ENCODE assay signal across 8 cellular contexts in the genomic region with DNA sequence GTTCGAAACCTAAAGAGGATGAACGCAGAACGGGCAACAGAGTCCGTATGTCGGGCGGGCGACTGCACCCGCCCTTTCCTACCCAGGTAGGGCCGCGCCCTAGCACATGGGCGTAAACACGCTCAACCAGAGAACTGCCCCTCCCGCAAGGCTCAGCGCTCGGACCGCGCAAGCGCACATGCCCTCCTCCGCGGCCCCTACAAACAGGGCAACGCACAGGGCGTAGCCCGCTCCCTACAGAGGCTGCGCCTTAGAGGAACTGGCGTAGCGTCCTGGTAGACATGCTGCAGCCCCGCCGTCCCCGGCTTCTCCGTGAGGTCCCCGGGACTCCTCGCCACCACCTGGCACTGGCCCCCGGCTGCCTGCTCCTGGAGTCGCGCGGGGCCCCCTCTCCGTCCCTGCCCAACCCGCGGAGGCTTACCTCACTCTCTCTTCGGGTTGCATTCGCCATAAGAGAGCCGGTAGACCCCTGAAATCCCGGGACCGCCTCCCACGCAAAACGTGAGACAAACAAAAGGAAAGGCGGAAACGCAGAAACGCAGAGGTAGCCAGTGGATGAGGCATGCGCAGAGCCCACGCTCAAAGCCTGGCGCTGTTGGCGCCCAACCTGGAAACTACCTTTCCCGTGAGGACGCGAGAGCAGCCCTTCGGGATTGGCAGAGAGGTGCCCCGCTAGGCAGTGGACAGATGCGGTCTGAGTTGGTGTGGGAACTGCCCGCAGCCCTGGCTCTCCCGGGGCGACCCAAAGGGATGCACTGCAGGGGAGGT. TPM values are rescaled to one million over a fixed set of nuclear protein-coding genes. Genes with fewer than 3 reads are reported as not detected.
DNase-seq lines count a peak whose midpoint lies in the region; TF ChIP-seq lines count a peak whose summit lies in the region.

A gene (minus strand): TSS at position 518 of the 768 bp plus-strand sequence. CDS start 1,642 bp downstream, outside the sequence.

- H3K27me3 Mint-ChIP-seq in nephron progenitor cell (ENCODE audit: low read depth, poor library complexity): peaks cover 17% of the 10 kb centered on the region
- H3K27me3 Mint-ChIP-seq in stimulated activated naive CD8-positive, alpha-beta T cell treated with anti-CD3 and anti-CD28 coated beads, Interleukin-15, Interleukin-2, amounts not matched to agents 100 ng/mL and 50 ng/mL, for 24 hours: no peaks in the 10 kb centered on the region

- H3K4me1 Mint-ChIP-seq in nephron progenitor cell: peaks cover 34% of the 10 kb centered on the region
- H3K4me1 Mint-ChIP-seq in stimulated activated naive CD8-positive, alpha-beta T cell treated with anti-CD3 and anti-CD28 coated beads, Interleukin-15, Interleukin-2, amounts not matched to agents 100 ng/mL and 50 ng/mL, for 24 hours (ENCODE audit: low read depth): peaks cover 40% of the 10 kb centered on the region

- peak; percentile 97 for DNase-seq in G401 (ENCODE audit: low spot score)
- DNase-seq in HAP-1 (ENCODE audit: low spot score in 2 of 2): peak; percentile 88 to 94
- peak; percentile 90 for DNase-seq in MG63
- DNase-seq in SHP77 (lab: John Stamatoyannopoulos, UW): peak; percentile 95
- peak; percentile 95 for DNase-seq in activated effector memory CD4-positive, alpha-beta T cell treated with Interleukin-2 at 50 U/mL for 16 hours
- DNase-seq in fibroblast of the conjunctiva (ENCODE audit: low read depth): peak; percentile 87
- DNase-seq in nephron progenitor cell: peak; percentile 87

- no peaks in the 10 kb centered on the region for H3K9me3 ChIP-seq in HAP-1
- H3K9me3 ChIP-seq in MG63: no peaks in the 10 kb centered on the region

- peaks cover 9% of the 10 kb centered on the region for H3K4me1 ChIP-seq in HAP-1

- peaks cover 32% of the 10 kb centered on the region for H3K36me3 Mint-ChIP-seq in nephron progenitor cell (ENCODE audit: low read depth)
- peaks cover 21% of the 10 kb centered on the region for H3K36me3 Mint-ChIP-seq in stimulated activated naive CD8-positive, alpha-beta T cell treated with anti-CD3 and anti-CD28 coated beads, Interleukin-15, Interleukin-2, amounts not matched to agents 100 ng/mL and 50 ng/mL, for 24 hours (ENCODE audit: low read depth)

- peak within 1 kb of the TSS; percentile 98 for H3K4me3 ChIP-seq in HAP-1
- H3K4me3 ChIP-seq in MG63: peak within 1 kb of the TSS; percentile 93

- H3K4me3 Mint-ChIP-seq in nephron progenitor cell: peak within 1 kb of the TSS; percentile 89
- peak within 1 kb of the TSS; percentile 95 for H3K4me3 Mint-ChIP-seq in stimulated activated naive CD8-positive, alpha-beta T cell treated with anti-CD3 and anti-CD28 coated beads, Interleukin-15, Interleukin-2, amounts not matched to agents 100 ng/mL and 50 ng/mL, for 24 hours

- H3K27ac Mint-ChIP-seq in nephron progenitor cell: peak within 1 kb of the TSS; percentile 98
- H3K27ac Mint-ChIP-seq in stimulated activated naive CD8-positive, alpha-beta T cell treated with anti-CD3 and anti-CD28 coated beads, Interleukin-15, Interleukin-2, amounts not matched to agents 100 ng/mL and 50 ng/mL, for 24 hours: peak within 1 kb of the TSS; percentile 90

- H3K36me3 ChIP-seq in HAP-1 (replicated peaks) (no peaks in the 10 kb centered on the region; the same call in 1 of the 2 replicates), MG63 (no peaks in the 10 kb centered on the region)

- in situ Hi-C loops in G401 (cut with HindIII; ENCODE audit: low sequenced_read_pairs) (no loop called here), HAP-1 (cut with MboI; ENCODE audit: low sequenced_read_pairs) (no loop called here)

- H3K9me3 Mint-ChIP-seq in nephron progenitor cell: no peaks in the 10 kb centered on the region
- no peaks in the 10 kb centered on the region for H3K9me3 Mint-ChIP-seq in stimulated activated naive CD8-positive, alpha-beta T cell treated with anti-CD3 and anti-CD28 coated beads, Interleukin-15, Interleukin-2, amounts not matched to agents 100 ng/mL and 50 ng/mL, for 24 hours

- H3K27me3 ChIP-seq in HAP-1 (ENCODE audit: low read depth) (no peaks in the 10 kb centered on the region), MG63 (no peaks in the 10 kb centered on the region)

- TF ChIP-seq CTCF in nephron progenitor cell (IDR thresholded peaks at IDR 0.05): no peak

RNA-seq across cellular contexts. Expression of the gene that starts here (rescaled TPM):
- total RNA-seq in G401 (2014; rRNA removed; shearing (Covaris generic)): 17.6 and 24.8 TPM in 2 replicates
- total RNA-seq in MG63 (2014; rRNA removed; shearing (Covaris generic); ENCODE audit: low replicate concordance): 4.2 and 5.1 TPM in 2 replicates

Comparison
In these comparisons a context has a peak if more than half of its experiments do, and no peak if none do; other contexts are left out.
1. Peak in every context shown above with its lines: DNase-seq and H3K4me3 ChIP-seq.